In the genomic region with DNA sequence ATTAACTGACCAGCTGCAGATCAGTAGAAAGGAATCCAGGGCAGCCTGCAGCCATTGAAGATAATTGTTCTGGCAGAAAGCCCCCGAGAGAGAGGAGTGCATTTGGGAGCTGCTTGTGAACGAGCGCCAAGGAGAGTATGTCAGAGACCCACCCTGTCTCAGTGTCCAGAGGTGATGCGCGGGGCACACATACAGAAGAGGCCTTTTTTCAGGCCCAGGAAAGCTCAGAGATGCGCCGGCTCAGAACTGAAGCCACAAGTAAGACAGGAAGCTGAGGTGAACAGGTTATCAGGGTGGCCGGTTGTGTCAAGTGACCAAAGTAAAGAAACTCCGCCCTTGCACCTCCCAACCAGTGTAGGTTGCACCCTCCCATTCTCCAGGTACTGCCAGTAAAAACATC, we compare ENCODE assay signal across 1 cellular context.
TF ChIP-seq lines count a peak whose summit lies in the region.

No MANE protein-coding gene starts in this region.

TF ChIP-seq in SK-N-SH, 30 proteins besides CTCF, POLR2A, EP300 and RAD21 (continued from another document):
- TF ChIP-seq, protein P1, sequence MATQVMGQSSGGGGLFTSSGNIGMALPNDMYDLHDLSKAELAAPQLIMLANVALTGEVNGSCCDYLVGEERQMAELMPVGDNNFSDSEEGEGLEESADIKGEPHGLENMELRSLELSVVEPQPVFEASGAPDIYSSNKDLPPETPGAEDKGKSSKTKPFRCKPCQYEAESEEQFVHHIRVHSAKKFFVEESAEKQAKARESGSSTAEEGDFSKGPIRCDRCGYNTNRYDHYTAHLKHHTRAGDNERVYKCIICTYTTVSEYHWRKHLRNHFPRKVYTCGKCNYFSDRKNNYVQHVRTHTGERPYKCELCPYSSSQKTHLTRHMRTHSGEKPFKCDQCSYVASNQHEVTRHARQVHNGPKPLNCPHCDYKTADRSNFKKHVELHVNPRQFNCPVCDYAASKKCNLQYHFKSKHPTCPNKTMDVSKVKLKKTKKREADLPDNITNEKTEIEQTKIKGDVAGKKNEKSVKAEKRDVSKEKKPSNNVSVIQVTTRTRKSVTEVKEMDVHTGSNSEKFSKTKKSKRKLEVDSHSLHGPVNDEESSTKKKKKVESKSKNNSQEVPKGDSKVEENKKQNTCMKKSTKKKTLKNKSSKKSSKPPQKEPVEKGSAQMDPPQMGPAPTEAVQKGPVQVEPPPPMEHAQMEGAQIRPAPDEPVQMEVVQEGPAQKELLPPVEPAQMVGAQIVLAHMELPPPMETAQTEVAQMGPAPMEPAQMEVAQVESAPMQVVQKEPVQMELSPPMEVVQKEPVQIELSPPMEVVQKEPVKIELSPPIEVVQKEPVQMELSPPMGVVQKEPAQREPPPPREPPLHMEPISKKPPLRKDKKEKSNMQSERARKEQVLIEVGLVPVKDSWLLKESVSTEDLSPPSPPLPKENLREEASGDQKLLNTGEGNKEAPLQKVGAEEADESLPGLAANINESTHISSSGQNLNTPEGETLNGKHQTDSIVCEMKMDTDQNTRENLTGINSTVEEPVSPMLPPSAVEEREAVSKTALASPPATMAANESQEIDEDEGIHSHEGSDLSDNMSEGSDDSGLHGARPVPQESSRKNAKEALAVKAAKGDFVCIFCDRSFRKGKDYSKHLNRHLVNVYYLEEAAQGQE (IDR thresholded peaks at IDR 0.05; ENCODE audit: low read depth, low read length): no peak
- no peak for TF ChIP-seq RCOR1 (IDR thresholded peaks at IDR 0.05; ENCODE audit: low read length)
- TF ChIP-seq EZH2phosphoT487 (IDR thresholded peaks at IDR 0.05; ENCODE audit: borderline replicate concordance, low read depth): no peak
- TF ChIP-seq, protein P2, sequence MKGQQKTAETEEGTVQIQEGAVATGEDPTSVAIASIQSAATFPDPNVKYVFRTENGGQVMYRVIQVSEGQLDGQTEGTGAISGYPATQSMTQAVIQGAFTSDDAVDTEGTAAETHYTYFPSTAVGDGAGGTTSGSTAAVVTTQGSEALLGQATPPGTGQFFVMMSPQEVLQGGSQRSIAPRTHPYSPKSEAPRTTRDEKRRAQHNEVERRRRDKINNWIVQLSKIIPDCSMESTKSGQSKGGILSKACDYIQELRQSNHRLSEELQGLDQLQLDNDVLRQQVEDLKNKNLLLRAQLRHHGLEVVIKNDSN (IDR thresholded peaks at IDR 0.05; ENCODE audit: borderline replicate concordance, low read depth): no peak
- TF ChIP-seq, protein P3, sequence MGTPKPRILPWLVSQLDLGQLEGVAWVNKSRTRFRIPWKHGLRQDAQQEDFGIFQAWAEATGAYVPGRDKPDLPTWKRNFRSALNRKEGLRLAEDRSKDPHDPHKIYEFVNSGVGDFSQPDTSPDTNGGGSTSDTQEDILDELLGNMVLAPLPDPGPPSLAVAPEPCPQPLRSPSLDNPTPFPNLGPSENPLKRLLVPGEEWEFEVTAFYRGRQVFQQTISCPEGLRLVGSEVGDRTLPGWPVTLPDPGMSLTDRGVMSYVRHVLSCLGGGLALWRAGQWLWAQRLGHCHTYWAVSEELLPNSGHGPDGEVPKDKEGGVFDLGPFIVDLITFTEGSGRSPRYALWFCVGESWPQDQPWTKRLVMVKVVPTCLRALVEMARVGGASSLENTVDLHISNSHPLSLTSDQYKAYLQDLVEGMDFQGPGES (IDR thresholded peaks at IDR 0.05; ENCODE audit: low read depth, low read length): no peak
